In the genomic region with DNA sequence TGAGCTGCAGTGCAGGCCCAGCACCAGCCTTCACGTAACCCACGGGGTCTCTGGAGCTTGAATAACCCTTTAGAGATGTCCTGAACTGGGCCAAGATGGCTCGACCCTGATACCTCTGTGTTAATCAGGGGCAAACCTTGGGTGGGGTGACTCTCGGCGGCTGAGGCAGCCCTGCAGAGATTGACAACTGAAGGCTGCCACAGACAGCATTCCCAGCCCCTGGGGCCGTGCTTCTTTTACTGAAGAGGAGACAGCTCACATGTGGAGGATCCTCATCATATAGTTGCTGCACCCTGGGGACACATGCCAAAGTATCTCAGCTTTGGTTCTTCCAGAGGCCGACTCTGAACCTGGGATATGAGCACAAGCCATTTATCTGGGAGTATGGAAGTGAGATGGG, we compare ENCODE assay signal across 15 cellular contexts.
"Had no signal": no experiment of that assay in that cellular context is flagged by ENCODE, and none has a peak within 500 bp of the region (broad histone marks: within the 10 kb centered on the region; RNA-seq: fewer than 3 reads in every experiment).

No MANE protein-coding gene starts in this region.

- H3K27ac Mint-ChIP-seq: activated CD8-positive, alpha-beta T cell treated with anti-CD3 and anti-CD28 coated beads for 36 hours had no signal

- H3K36me3 ChIP-seq: gastroesophageal sphincter, vagina had no signal

- H3K27me3 ChIP-seq: gastroesophageal sphincter, vagina had no signal

- ATAC-seq: activated CD8-positive, alpha-beta T cell treated with anti-CD3 and anti-CD28 coated beads for 36 hours; gastroesophageal sphincter; left colon; mucosa of descending colon; naive thymus-derived CD8-positive, alpha-beta T cell had no signal

- H3K27me3 Mint-ChIP-seq: activated CD8-positive, alpha-beta T cell treated with anti-CD3 and anti-CD28 coated beads for 36 hours; naive thymus-derived CD8-positive, alpha-beta T cell had no signal

- H3K9me3 ChIP-seq: gastroesophageal sphincter, mucosa of descending colon, vagina had no signal

- H3K4me3 ChIP-seq: gastroesophageal sphincter, lung, mucosa of descending colon, vagina had no signal

- H3K36me3 Mint-ChIP-seq: naive thymus-derived CD8-positive, alpha-beta T cell had no signal

- DNase-seq: activated CD8-positive, alpha-beta memory T cell treated with anti-CD3 and anti-CD28 coated beads, Interleukin-2, amount 50 U/mL, for 4 hours; activated CD8-positive, alpha-beta T cell treated with anti-CD3 and anti-CD28 coated beads for 36 hours; activated naive CD4-positive, alpha-beta T cell; central memory CD4-positive, alpha-beta T cell; cortex of kidney; effector CD8-positive, alpha-beta T cell; left colon; mucosa of descending colon; naive thymus-derived CD8-positive, alpha-beta T cell; stimulated activated CD4-positive, alpha-beta T cell treated with anti-CD3 and anti-CD28 coated beads, Interleukin-15, amount 100 ng/mL, for 24 hours; stimulated activated CD4-positive, alpha-beta T cell treated with anti-CD3 and anti-CD28 coated beads, Interleukin-4, amount 100 ng/mL, for 24 hours; SW 1271 had no signal

- H3K9me3 Mint-ChIP-seq: activated CD8-positive, alpha-beta T cell treated with anti-CD3 and anti-CD28 coated beads for 36 hours had no signal

- H3K4me3 Mint-ChIP-seq: activated CD8-positive, alpha-beta T cell treated with anti-CD3 and anti-CD28 coated beads for 36 hours; naive thymus-derived CD8-positive, alpha-beta T cell had no signal

- H3K27ac ChIP-seq: gastroesophageal sphincter, vagina had no signal
